Comparison of ENCODE assay signal across 10 cellular contexts in the genomic region with DNA sequence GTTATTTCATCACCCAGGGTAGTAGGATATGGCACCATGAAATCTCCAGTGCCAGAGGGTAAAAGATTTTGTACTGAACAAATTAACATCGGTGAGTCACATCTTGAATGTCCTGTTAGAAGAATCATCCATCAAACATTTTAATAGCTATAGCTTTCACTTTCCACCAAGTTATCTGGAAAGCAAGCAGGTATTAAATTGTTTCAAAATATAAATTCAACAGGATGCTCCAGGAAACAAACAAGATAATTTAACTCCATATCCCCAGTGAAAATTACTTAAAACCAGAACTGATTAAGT. TPM values are rescaled to one million over a fixed set of nuclear protein-coding genes. Genes with fewer than 3 reads are reported as not detected.
DNase-seq lines count a peak whose midpoint lies in the region; ATAC-seq, FAIRE-seq and TF ChIP-seq lines count a peak whose summit lies in the region.
"Had no signal": no experiment of that assay in that cellular context is flagged by ENCODE, and none has a peak within 500 bp of the region (broad histone marks: within the 10 kb centered on the region; RNA-seq: fewer than 3 reads in every experiment).

No MANE protein-coding gene starts in this region.

- H3K4me1 Mint-ChIP-seq in progenitor cell of endocrine pancreas (ENCODE audit: low read depth), result peaks cover 62% of the 10 kb centered on the region

- peak overlapping the region; percentile 92 for H3K27ac ChIP-seq in endothelial cell of umbilical vein (ENCODE audit: insufficient read depth, low read depth, low read length)

- ATAC-seq in GM18505 (IDR thresholded peaks at IDR 0.05; ENCODE audit: unreplicated experiment) (no peak), GM18520 (IDR thresholded peaks at IDR 0.05; ENCODE audit: unreplicated experiment) (no peak)

- no peaks in the 10 kb centered on the region for H3K9me3 ChIP-seq in endothelial cell of umbilical vein (replicated peaks; ENCODE audit: control insufficient read depth, insufficient read depth, low read length)

- CTCF ChIA-PET in endothelial cell of umbilical vein (lab: Charles Lee), result interaction anchor here (0.7 to 3.2 kb wide), 13 partner anchors 9 to 131 kb away, joined by 3 to 46 read pairs (median 13); partner anchors contain the start of gene CUEDC1

- H3K9me1 ChIP-seq in endothelial cell of umbilical vein (replicated peaks; ENCODE audit: control insufficient read depth, extremely low read depth, insufficient read depth, low read length), result no peaks in the 10 kb centered on the region

- peak overlapping the region; percentile 6 for H3K9ac ChIP-seq in endothelial cell of umbilical vein (replicated peaks; ENCODE audit: extremely low read depth, insufficient read depth, low read length)

- no peaks in the 10 kb centered on the region for H3K27me3 ChIP-seq in endothelial cell of umbilical vein (ENCODE audit: control insufficient read depth in 2 of 2, insufficient read depth in 2 of 2, low read length in 2 of 2)

- dilution Hi-C loops in endothelial cell of umbilical vein (cut with MboI; ENCODE audit: extremely low pct_ligation_motif_present, low sequenced_read_pairs), result loop anchor here (25.0 kb wide), 1 partner anchor 123 kb away; the partner anchor contains the start of gene MRPS23

- no peaks in the 10 kb centered on the region for H3K27me3 Mint-ChIP-seq in progenitor cell of endocrine pancreas

- FAIRE-seq in endothelial cell of umbilical vein (lab: Jason Lieb, UNC), result peak; percentile 59

- peak overlapping the region; percentile 43 for H3K4me3 Mint-ChIP-seq in progenitor cell of endocrine pancreas (ENCODE audit: low read depth)

- no peak for TF ChIP-seq CTCF in endothelial cell of umbilical vein (IDR thresholded peaks at IDR 0.05; ENCODE audit: extremely low read depth in 1 of 2, insufficient read depth in 1 of 2, low read depth in 1 of 2, low read length in 2 of 2)
- TF ChIP-seq CTCF in progenitor cell of endocrine pancreas (IDR thresholded peaks at IDR 0.05; ENCODE audit: unreplicated experiment), result no peak

- peaks cover 44% of the 10 kb centered on the region for H3K4me1 ChIP-seq in endothelial cell of umbilical vein (ENCODE audit: control insufficient read depth, extremely low read depth, insufficient read depth, low read length)

- TF ChIP-seq POLR2A in endothelial cell of umbilical vein (IDR thresholded peaks at IDR 0.05; ENCODE audit: low read depth, low read length) (no peak), GM18505 (IDR thresholded peaks at IDR 0.05; ENCODE audit: borderline replicate concordance, extremely low read depth, insufficient read depth, insufficient read length) (no peak)

- H3K4me2 ChIP-seq in endothelial cell of umbilical vein (ENCODE audit: insufficient read depth, low read length), result peak overlapping the region; percentile 97

- H3K4me3 ChIP-seq in endothelial cell of umbilical vein (replicated peaks in 1 of 3; ENCODE audit: insufficient read depth in 1 of 3, low read depth in 1 of 3, low read length in 3 of 3), result peak overlapping the region in 1 of 3 experiments; percentile 89

- peaks cover 5 to 11% of the 10 kb centered on the region in 2 experiments for H3K36me3 ChIP-seq in endothelial cell of umbilical vein (ENCODE audit: control insufficient read depth in 2 of 2, extremely low read depth in 1 of 2, insufficient read depth in 2 of 2, low read length in 2 of 2)

- no peaks in the 10 kb centered on the region for H4K20me1 ChIP-seq in endothelial cell of umbilical vein (replicated peaks; ENCODE audit: control insufficient read depth, extremely low read depth, insufficient read depth, low read length)

- DNase-seq in EL, result peak; percentile 84
- peak; percentile 72 for DNase-seq in NCI-H226
- peak; percentile 50 for DNase-seq in endothelial cell of umbilical vein (ENCODE audit: low read depth, low spot score)
- no peak for DNase-seq in progenitor cell of endocrine pancreas (ENCODE audit: low spot score, unreplicated experiment)
- DNase-seq in germinal center (ENCODE audit: low spot score), result no peak
- DNase-seq in OCI-M2 (lab: John Stamatoyannopoulos, UW; ENCODE audit: unreplicated experiment), result no peak
- DNase-seq: cerebellar nuclear complex, NCI-H82 had no signal

- intact Hi-C loops in endothelial cell of umbilical vein (cut with micrococcal nuclease), result loop anchor here (1.0 to 2.0 kb wide), 2 partner anchors 15 to 31 kb away; no protein-coding TSS in a partner anchor

- peaks cover 15% of the 10 kb centered on the region for H3K36me3 Mint-ChIP-seq in progenitor cell of endocrine pancreas (ENCODE audit: insufficient read depth)

- BruUV-seq in endothelial cell of umbilical vein (replicated peaks; lab: Mats Ljungman, UMichigan), result no TSS peak

- no peak overlapping the region for H2AFZ ChIP-seq in endothelial cell of umbilical vein (ENCODE audit: low read depth, low read length)

- peaks cover 66% of the 10 kb centered on the region for H3K79me2 ChIP-seq in endothelial cell of umbilical vein (ENCODE audit: control insufficient read depth, insufficient read depth, low read length)

- H3K27ac Mint-ChIP-seq in progenitor cell of endocrine pancreas, result no peak overlapping the region

- no peaks in the 10 kb centered on the region for H3K9me3 Mint-ChIP-seq in progenitor cell of endocrine pancreas (ENCODE audit: low read depth)

- POLR2A ChIA-PET in endothelial cell of umbilical vein (lab: Charles Lee), result interaction anchor here (0.6 to 1.4 kb wide), 3 partner anchors 29 to 106 kb away, joined by 3 to 4 read pairs (median 3); partner anchors contain the start of gene DYNLL2

TF ChIP-seq in endothelial cell of umbilical vein, 7 proteins besides CTCF, POLR2A, EP300 and RAD21:
- TF ChIP-seq POLR2AphosphoS5 (IDR thresholded peaks at IDR 0.05; ENCODE audit: insufficient read depth, low read depth, low read length) (no peak), JUN (IDR thresholded peaks at IDR 0.05; ENCODE audit: borderline replicate concordance, insufficient read depth, insufficient read length, low read depth) (peak; percentile 67), GATA2 (IDR thresholded peaks at IDR 0.05; ENCODE audit: insufficient read depth, insufficient read length, low read depth, low read length) (no peak), FOS (IDR thresholded peaks at IDR 0.05; ENCODE audit: borderline replicate concordance, insufficient read depth, low read length) (peak; percentile 37), MAX (IDR thresholded peaks at IDR 0.05; ENCODE audit: insufficient read depth, insufficient read length) (no peak), EZH2 (IDR thresholded peaks at IDR 0.05; ENCODE audit: borderline replicate concordance, low read depth, low read length, severe bottlenecking) (no peak)

RNA-seq across cellular contexts. Expression of gene VEZF1, which starts 2.4 kb away (rescaled TPM):
- 58.2 and 59.0 TPM in 2 replicates for total RNA-seq in endothelial cell of umbilical vein
- polyA plus RNA-seq in endothelial cell of umbilical vein, result 26.9 and 27.8 TPM in 2 replicates
- 27.0 and 28.4 TPM in 2 replicates for polyA plus RNA-seq in endothelial cell of umbilical vein (2011; cell fraction: cytosol; rRNA removed)
- 31.4 and 38.2 TPM in 2 replicates for polyA plus RNA-seq in endothelial cell of umbilical vein (2011; cell fraction: nucleus; rRNA removed)
- 37.4 and 43.1 TPM in 2 replicates for polyA plus RNA-seq in endothelial cell of umbilical vein (2012)
- 57.0 and 59.8 TPM in 2 replicates for polyA minus RNA-seq in endothelial cell of umbilical vein
- 31.0 TPM for polyA minus RNA-seq in endothelial cell of umbilical vein (2011; cell fraction: cytosol; rRNA and poly(A)+ RNA removed)
- polyA minus RNA-seq in endothelial cell of umbilical vein (2011; cell fraction: nucleus; rRNA and poly(A)+ RNA removed), result 30.9 and 35.3 TPM in 2 replicates
- total RNA-seq in progenitor cell of endocrine pancreas, result 103 and 110 TPM in 2 replicates

RNA-seq across cellular contexts. Expression of gene SRSF1, which starts 21.4 kb away (rescaled TPM):
- total RNA-seq in endothelial cell of umbilical vein, result 309 and 316 TPM in 2 replicates
- 133 and 147 TPM in 2 replicates for polyA plus RNA-seq in endothelial cell of umbilical vein
- polyA plus RNA-seq in endothelial cell of umbilical vein (2011; cell fraction: cytosol; rRNA removed), result 128 and 129 TPM in 2 replicates
- polyA plus RNA-seq in endothelial cell of umbilical vein (2011; cell fraction: nucleus; rRNA removed), result 353 and 457 TPM in 2 replicates
- polyA plus RNA-seq in endothelial cell of umbilical vein (2012), result 229 and 250 TPM in 2 replicates
- 482 and 618 TPM in 2 replicates for polyA minus RNA-seq in endothelial cell of umbilical vein
- 249 TPM for polyA minus RNA-seq in endothelial cell of umbilical vein (2011; cell fraction: cytosol; rRNA and poly(A)+ RNA removed)
- 376 and 579 TPM in 2 replicates for polyA minus RNA-seq in endothelial cell of umbilical vein (2011; cell fraction: nucleus; rRNA and poly(A)+ RNA removed)
- total RNA-seq in progenitor cell of endocrine pancreas, result 319 and 326 TPM in 2 replicates

RNA-seq across cellular contexts. Expression of gene CUEDC1, which starts 30.4 kb away (rescaled TPM):
- total RNA-seq in endothelial cell of umbilical vein (27.7 and 28.5 TPM in 2 replicates), progenitor cell of endocrine pancreas (29.2 and 30.8 TPM in 2 replicates)
- polyA plus RNA-seq in endothelial cell of umbilical vein, result 15.8 and 16.5 TPM in 2 replicates
- polyA plus RNA-seq in endothelial cell of umbilical vein (2011; cell fraction: cytosol; rRNA removed), result 17.2 and 18.8 TPM in 2 replicates
- 47.0 and 57.2 TPM in 2 replicates for polyA plus RNA-seq in endothelial cell of umbilical vein (2011; cell fraction: nucleus; rRNA removed)
- polyA plus RNA-seq in endothelial cell of umbilical vein (2012), result 17.5 and 21.4 TPM in 2 replicates
- 13.2 and 16.3 TPM in 2 replicates for polyA minus RNA-seq in endothelial cell of umbilical vein
- 1.1 TPM for polyA minus RNA-seq in endothelial cell of umbilical vein (2011; cell fraction: cytosol; rRNA and poly(A)+ RNA removed)
- polyA minus RNA-seq in endothelial cell of umbilical vein (2011; cell fraction: nucleus; rRNA and poly(A)+ RNA removed), result 11.7 and 18.9 TPM in 2 replicates

Comparison
In these comparisons a context has a peak if more than half of its experiments do, and no peak if none do; other contexts are left out.
1. DNase-seq: peak in EL (single experiment), NCI-H226 (single experiment) and endothelial cell of umbilical vein (single experiment); none in progenitor cell of endocrine pancreas (single experiment), germinal center (single experiment) and OCI-M2 (single experiment).